26 cellular contexts compared by ENCODE assay signal in the genomic region with DNA sequence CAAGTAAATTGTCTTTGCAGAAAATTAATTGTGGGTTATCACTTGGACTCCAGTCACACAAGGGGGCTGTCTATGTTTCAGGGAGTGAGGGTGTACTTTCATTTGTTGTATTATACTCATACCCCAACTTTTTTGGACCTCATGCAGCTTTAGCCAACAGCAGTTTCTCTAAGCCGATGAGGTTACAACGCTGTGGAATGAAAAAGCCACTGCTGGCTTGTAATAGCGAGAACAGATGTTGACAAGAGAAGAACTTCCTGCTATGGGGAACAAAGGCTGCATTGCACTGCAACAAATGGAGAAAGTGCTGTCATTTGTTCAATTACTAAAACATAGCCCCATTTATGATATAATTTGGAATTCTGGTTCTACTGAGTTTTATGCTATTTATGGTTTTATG.
"Had no signal": no experiment of that assay in that cellular context is flagged by ENCODE, and none has a peak within 500 bp of the region (broad histone marks: within the 10 kb centered on the region; RNA-seq: fewer than 3 reads in every experiment).

No MANE protein-coding gene starts in this region.

- H3K9me3 Mint-ChIP-seq: activated CD4-positive, alpha-beta T cell treated with anti-CD3 and anti-CD28 coated beads, Interleukin-2, amount 10 ng/mL, durations not matched to agents 7 days and 5 days; activated CD8-positive, alpha-beta T cell treated with anti-CD3 and anti-CD28 coated beads for 36 hours; activated T-helper 1 cell treated with anti-CD3 and anti-CD28 coated beads, Interleukin-12 subunit alpha, Interleukin-12 subunit beta, Interleukin-2, Interleukin-4 antibody, amounts not matched to agents 30 ng/mL and 10 ng/mL and 1 ng/mL, durations not matched to agents 14 hours and 24 hours and 36 hours; central memory CD8-positive, alpha-beta T cell; effector memory CD8-positive, alpha-beta T cell; stimulated activated naive CD8-positive, alpha-beta T cell treated with anti-CD3 and anti-CD28 coated beads, Interleukin-15, Interleukin-2, amounts not matched to agents 100 ng/mL and 50 ng/mL, for 24 hours; T-cell; T-helper 2 cell treated with Interferon-gamma antibody and Interleukin-4, amounts not matched to agents 5 μg/mL and 100 μg/mL, for 36 hours had no signal

- H3K27ac Mint-ChIP-seq: activated CD4-positive, alpha-beta T cell treated with anti-CD3 and anti-CD28 coated beads, Interleukin-2, amount 10 ng/mL, durations not matched to agents 7 days and 5 days; activated CD8-positive, alpha-beta memory T cell treated with anti-CD3 and anti-CD28 coated beads, Interleukin-2, amount 10 ng/mL, durations not matched to agents 7 days and 5 days; activated CD8-positive, alpha-beta T cell treated with anti-CD3 and anti-CD28 coated beads for 36 hours; activated T-helper 1 cell treated with anti-CD3 and anti-CD28 coated beads, Interleukin-12 subunit alpha, Interleukin-12 subunit beta, Interleukin-2, Interleukin-4 antibody, amounts not matched to agents 30 ng/mL and 10 ng/mL and 1 ng/mL, durations not matched to agents 14 hours and 24 hours and 36 hours; effector memory CD8-positive, alpha-beta T cell; naive thymus-derived CD8-positive, alpha-beta T cell; stimulated activated naive CD8-positive, alpha-beta T cell treated with anti-CD3 and anti-CD28 coated beads, Interleukin-15, Interleukin-2, amounts not matched to agents 100 ng/mL and 50 ng/mL, for 24 hours; T-cell; T-helper 2 cell treated with Interferon-gamma antibody and Interleukin-4, amounts not matched to agents 5 μg/mL and 100 μg/mL, for 36 hours had no signal

- ATAC-seq: activated CD8-positive, alpha-beta memory T cell treated with anti-CD3 and anti-CD28 coated beads, Interleukin-2, amount 10 ng/mL, durations not matched to agents 7 days and 5 days; activated CD8-positive, alpha-beta T cell treated with anti-CD3 and anti-CD28 coated beads for 36 hours; effector memory CD8-positive, alpha-beta T cell; esophagus mucosa; naive thymus-derived CD8-positive, alpha-beta T cell; T-cell had no signal

- H3K4me3 Mint-ChIP-seq: activated CD4-positive, alpha-beta T cell treated with anti-CD3 and anti-CD28 coated beads, Interleukin-2, amount 10 ng/mL, durations not matched to agents 7 days and 5 days; activated CD8-positive, alpha-beta memory T cell treated with anti-CD3 and anti-CD28 coated beads, Interleukin-2, amount 10 ng/mL, durations not matched to agents 7 days and 5 days; activated CD8-positive, alpha-beta T cell treated with anti-CD3 and anti-CD28 coated beads for 36 hours; activated T-helper 1 cell treated with anti-CD3 and anti-CD28 coated beads, Interleukin-12 subunit alpha, Interleukin-12 subunit beta, Interleukin-2, Interleukin-4 antibody, amounts not matched to agents 30 ng/mL and 10 ng/mL and 1 ng/mL, durations not matched to agents 14 hours and 24 hours and 36 hours; central memory CD8-positive, alpha-beta T cell; effector memory CD8-positive, alpha-beta T cell; naive thymus-derived CD8-positive, alpha-beta T cell; stimulated activated naive CD8-positive, alpha-beta T cell treated with anti-CD3 and anti-CD28 coated beads, Interleukin-15, Interleukin-2, amounts not matched to agents 100 ng/mL and 50 ng/mL, for 24 hours; T-cell; T-helper 2 cell treated with Interferon-gamma antibody and Interleukin-4, amounts not matched to agents 5 μg/mL and 100 μg/mL, for 36 hours had no signal

- H3K36me3 ChIP-seq: brain microvascular endothelial cell, ovary, prostate gland, thyroid gland, WERI-Rb-1 had no signal

- H3K4me3 ChIP-seq: lung, ovary, prostate gland, skin epidermis, thyroid gland had no signal

- H3K27me3 ChIP-seq: brain microvascular endothelial cell, ovary, thyroid gland had no signal

- H3K4me1 Mint-ChIP-seq: activated CD4-positive, alpha-beta T cell treated with anti-CD3 and anti-CD28 coated beads, Interleukin-2, amount 10 ng/mL, durations not matched to agents 7 days and 5 days; activated CD8-positive, alpha-beta memory T cell treated with anti-CD3 and anti-CD28 coated beads, Interleukin-2, amount 10 ng/mL, durations not matched to agents 7 days and 5 days; central memory CD8-positive, alpha-beta T cell; naive thymus-derived CD8-positive, alpha-beta T cell; T-cell had no signal

- DNase-seq: activated CD4-positive, alpha-beta T cell treated with anti-CD3 and anti-CD28 coated beads, Interleukin-2, amount 10 ng/mL, durations not matched to agents 7 days and 5 days; activated CD4-positive, CD25-positive, alpha-beta regulatory T cell treated with anti-CD3 and anti-CD28 coated beads, Interleukin-2, amount 50 U/mL, for 72 hours; activated CD8-positive, alpha-beta memory T cell treated with anti-CD3 and anti-CD28 coated beads, Interleukin-2, amount 10 ng/mL, durations not matched to agents 7 days and 5 days; activated CD8-positive, alpha-beta T cell treated with anti-CD3 and anti-CD28 coated beads for 36 hours; activated gamma-delta T cell; activated naive CD4-positive, alpha-beta T cell treated with anti-CD3 and anti-CD28 coated beads, Interleukin-2, amount 50 U/mL, for 16 hours; activated T-cell treated with anti-CD3 and anti-CD28 coated beads for 4 hours; aorta; brain microvascular endothelial cell; effector memory CD8-positive, alpha-beta T cell; kidney; naive thymus-derived CD8-positive, alpha-beta T cell; ovary; stimulated activated CD4-positive, alpha-beta T cell treated with anti-CD3 and anti-CD28 coated beads, Interleukin-1b, Interleukin-23, amount 100 ng/mL, for 48 hours; substantia nigra; T-cell; thyroid gland; WERI-Rb-1 had no signal

- H3K4me1 ChIP-seq: prostate gland had no signal

- H3K9me3 ChIP-seq: ovary, prostate gland, thyroid gland had no signal

- H3K27ac ChIP-seq: brain microvascular endothelial cell, ovary, prostate gland, skin epidermis, thyroid gland, WERI-Rb-1 had no signal

- H3K36me3 Mint-ChIP-seq: activated CD8-positive, alpha-beta memory T cell treated with anti-CD3 and anti-CD28 coated beads, Interleukin-2, amount 10 ng/mL, durations not matched to agents 7 days and 5 days; naive thymus-derived CD8-positive, alpha-beta T cell; T-cell had no signal
